ENCODE assay signal across 8 cellular contexts in genomic region chr13:93227906-93228801, GRCh38. TPM values are rescaled to one million over a fixed set of nuclear protein-coding genes. Genes with fewer than 3 reads are reported as not detected.
DNase-seq lines count a peak whose midpoint lies in the region; ATAC-seq, FAIRE-seq and TF ChIP-seq lines count a peak whose summit lies in the region.

No MANE protein-coding gene starts in this region.

- H3K27me3 Mint-ChIP-seq in T-cell: peaks cover 42 to 56% of the 10 kb centered on the region in 2 donors

- H3K4ac ChIP-seq in neuronal stem cell (ENCODE audit: low read length): no peak overlapping the region

- H2BK15ac ChIP-seq in neuronal stem cell (ENCODE audit: low read length): peak overlapping the region; percentile 86

- peak; percentile 87 for ATAC-seq in SK-N-SH treated with all-trans-retinoic acid at 6 μM for 48 hours
- no peak for ATAC-seq in T-cell (replicated peaks in 1 of 4)

- FAIRE-seq in frontal cortex (lab: Jason Lieb, UNC): no peak

- H4K8ac ChIP-seq in neuronal stem cell (ENCODE audit: low read depth, low read length): no peak overlapping the region

- DNase-seq in D341Med (ENCODE audit: low spot score) (peak; percentile 80), MG63 (peak; percentile 77), frontal cortex (ENCODE audit: low spot score in 2 of 2) (peak; percentile 32 to 35), neuronal stem cell (ENCODE audit: low spot score) (peak; percentile 89), T-cell (no peak), HT-29 (ENCODE audit: low spot score) (no peak)
- DNase-seq in stimulated activated CD8-positive, alpha-beta memory T cell treated with anti-CD3 and anti-CD28 coated beads, Interleukin-4, amount 100 ng/mL, for 48 hours: no peak

- H2AK5ac ChIP-seq in neuronal stem cell (ENCODE audit: low read depth, low read length): peak overlapping the region; percentile 14

- H3K4me2 ChIP-seq in neuronal stem cell (ENCODE audit: insufficient read depth, low read length, poor library complexity, severe bottlenecking): peak overlapping the region; percentile 80

- H2BK12ac ChIP-seq in neuronal stem cell (ENCODE audit: low read length): peak overlapping the region; percentile 77

- H3K27me3 ChIP-seq in MG63 (no peaks in the 10 kb centered on the region), neuronal stem cell (ENCODE audit: control insufficient read depth in 3 of 3, insufficient read depth in 3 of 3, low read depth in 1 of 3, low read length in 3 of 3) (no peaks in the 10 kb centered on the region)

- no peak overlapping the region for H3K27ac Mint-ChIP-seq in T-cell

- H2BK5ac ChIP-seq in neuronal stem cell (ENCODE audit: low read length): peak overlapping the region; percentile 98

- WGBS in neuronal stem cell (ENCODE audit: extremely low coverage in 2 of 2, insufficient read length in 2 of 2, insufficient replicate concordance in 1 of 2), 2 donors: no CpG with 5 or more reads among the region's 68 CpGs

- peak overlapping the region; percentile 93 for H3K27ac ChIP-seq in neuronal stem cell (replicated peaks; ENCODE audit: low read length)

- peak overlapping the region; percentile 95 for H3K9ac ChIP-seq in neuronal stem cell (ENCODE audit: low read depth, low read length, poor library complexity)

- H3K23ac ChIP-seq in neuronal stem cell (ENCODE audit: low read depth, low read length, poor library complexity): peak overlapping the region; percentile 94

- H3K36me3 ChIP-seq in MG63 (no peaks in the 10 kb centered on the region), neuronal stem cell (replicated peaks in 1 of 2; ENCODE audit: control insufficient read depth in 2 of 2, insufficient read depth in 2 of 2, low read length in 2 of 2) (no peaks in the 10 kb centered on the region)

- no peak overlapping the region for H4K91ac ChIP-seq in neuronal stem cell (ENCODE audit: low read depth, low read length, poor library complexity)

- POLR2A ChIA-PET in T-cell (lab: Charles Lee): no interaction called here

- peak overlapping the region; percentile 96 for H2AFZ ChIP-seq in neuronal stem cell (ENCODE audit: low read length)

- peaks cover 3% of the 10 kb centered on the region for H3K79me1 ChIP-seq in neuronal stem cell (ENCODE audit: low read depth, low read length)

- H3K9me3 ChIP-seq in MG63 (no peaks in the 10 kb centered on the region), neuronal stem cell (replicated peaks in 1 of 2; ENCODE audit: control insufficient read depth in 2 of 2, insufficient read depth in 1 of 2, low read depth in 1 of 2, low read length in 2 of 2) (no peaks in the 10 kb centered on the region)

- H3K14ac ChIP-seq in neuronal stem cell (ENCODE audit: low read length): peak overlapping the region; percentile 100

- peak overlapping the region; percentile 99 for H3K18ac ChIP-seq in neuronal stem cell (ENCODE audit: low read length)

- no peaks in the 10 kb centered on the region for H3K9me3 Mint-ChIP-seq in T-cell

- no peaks in the 10 kb centered on the region for H3K36me3 Mint-ChIP-seq in T-cell

- no peak overlapping the region for H3K4me3 Mint-ChIP-seq in T-cell

- peaks cover 2 to 9% (median 5%) of the 10 kb centered on the region in 3 donors for H3K4me1 Mint-ChIP-seq in T-cell

- H2BK120ac ChIP-seq in neuronal stem cell (ENCODE audit: low read depth, low read length): peak overlapping the region; percentile 88

- H3K4me3 ChIP-seq in MG63 (peak overlapping the region; percentile 85), neuronal stem cell (ENCODE audit: low read length in 2 of 2) (peak overlapping the region; percentile 86 to 98)

- CTCF ChIA-PET in T-cell (lab: Charles Lee): no interaction called here

- H3K4me1 ChIP-seq in neuronal stem cell (ENCODE audit: control insufficient read depth in 2 of 2, insufficient read depth in 1 of 2, low read depth in 1 of 2, low read length in 2 of 2): peaks cover 5 to 43% of the 10 kb centered on the region in 2 donors

TF ChIP-seq in SK-N-SH treated with all-trans-retinoic acid at 6 μM for 48 hours, 23 proteins besides CTCF, POLR2A, EP300 and RAD21:
- TF ChIP-seq TSHZ2 (CRISPR knock-in tag; IDR thresholded peaks at IDR 0.05) (peak; percentile 20; the same call in 1 of the 2 replicates), GLIS3 (CRISPR knock-in tag; IDR thresholded peaks at IDR 0.05) (no peak), CSDC2 (CRISPR knock-in tag; IDR thresholded peaks at IDR 0.05) (peak; percentile 55; the same call in 1 of the 2 replicates)

RNA-seq across cellular contexts. Expression of gene GPC6, which starts 1.5 kb away (rescaled TPM):
- 4.1 and 10.1 TPM in 2 replicates for total RNA-seq in MG63 (2014; rRNA removed; shearing (Covaris generic); ENCODE audit: low replicate concordance)
- total RNA-seq in frontal cortex (9.0 TPM), T-cell (under 1 TPM in 3 of 5 donors, not detected in 2; 0.03 to 0.18 (median 0.06) TPM)
- polyA plus RNA-seq in neuronal stem cell (2013, experiment 1 of 2): 18.8 TPM
- polyA plus RNA-seq in neuronal stem cell (2013, experiment 2 of 2): 20.0 TPM
- total RNA-seq in HT-29 (2014; rRNA removed; shearing (Covaris generic)): not detected in 2 replicates

Comparison
In these comparisons a context has a peak if more than half of its experiments do, and no peak if none do; other contexts are left out.
1. DNase-seq: peak in D341Med (single experiment), MG63 (single experiment), frontal cortex (2 of 2) and neuronal stem cell (single experiment); none in T-cell (0 of 34), stimulated activated CD8-positive, alpha-beta memory T cell treated with anti-CD3 and anti-CD28 coated beads, Interleukin-4, amount 100 ng/mL, for 48 hours (single experiment) and HT-29 (single experiment).